ENCODE assay signal across 19 cellular contexts in the genomic region with DNA sequence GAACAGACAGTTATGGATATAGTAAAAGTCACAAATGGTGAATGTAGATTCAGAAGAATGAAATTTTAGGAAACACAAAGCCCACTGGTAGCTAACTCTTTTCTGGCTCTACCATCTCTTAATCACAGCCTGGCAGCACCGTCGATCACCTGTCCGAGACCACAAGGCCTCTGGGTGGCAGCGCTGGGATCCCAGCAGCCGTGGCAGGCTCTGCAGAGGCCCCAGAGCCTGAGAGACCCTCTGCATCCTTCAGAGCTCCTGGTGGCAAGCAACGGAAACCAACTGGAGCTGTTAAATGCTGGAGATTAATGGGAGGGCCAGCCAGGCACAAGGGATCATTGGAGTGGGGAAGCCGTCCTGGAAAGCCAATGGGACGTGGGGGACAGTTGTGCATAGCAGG. TPM values are rescaled to one million over a fixed set of nuclear protein-coding genes. Genes with fewer than 3 reads are reported as not detected.
DNase-seq lines count a peak whose midpoint lies in the region; ATAC-seq, FAIRE-seq and TF ChIP-seq lines count a peak whose summit lies in the region.
"Had no signal": no experiment of that assay in that cellular context is flagged by ENCODE, and none has a peak within 500 bp of the region (broad histone marks: within the 10 kb centered on the region; RNA-seq: fewer than 3 reads in every experiment).

No MANE protein-coding gene starts in this region.

- no peak overlapping the region for H3K9ac ChIP-seq in Loucy (ENCODE audit: low read depth, low read length, poor library complexity, severe bottlenecking)
- H3K9ac ChIP-seq in GM12878 (ENCODE audit: control insufficient read depth, insufficient read depth, low read length), result no peak overlapping the region
- H3K9ac ChIP-seq in neural progenitor cell, result no peak overlapping the region

- BruUV-seq in GM12878 (replicated peaks; lab: Mats Ljungman, UMichigan), result no TSS peak

- intact Hi-C loops in activated naive CD4-positive, alpha-beta T cell treated with anti-CD3 and anti-CD28 coated beads for 36 hours (cut with micrococcal nuclease), result loop anchor here (10.0 kb wide), 2 partner anchors 724 to 954 kb away; a partner anchor contains a TSS
- intact Hi-C loops in GM12878 (cut with micrococcal nuclease; ENCODE audit: unreplicated experiment), result no loop called here

- no peaks in the 10 kb centered on the region for H4K20me1 ChIP-seq in Loucy (ENCODE audit: insufficient read depth, low read length, poor library complexity, severe bottlenecking)
- H4K20me1 ChIP-seq in GM12878 (ENCODE audit: control insufficient read depth, insufficient read depth), result no peaks in the 10 kb centered on the region
- H4K20me1 ChIP-seq in neural progenitor cell (ENCODE audit: low read depth), result no peaks in the 10 kb centered on the region

- H3K4me2 ChIP-seq in Loucy (ENCODE audit: low read depth, low read length, poor library complexity, severe bottlenecking) (no peak overlapping the region), GM12878 (ENCODE audit: control insufficient read depth, insufficient read depth) (no peak overlapping the region), neural progenitor cell (no peak overlapping the region)

- no peak overlapping the region for H3K4me3 Mint-ChIP-seq in activated naive CD4-positive, alpha-beta T cell treated with anti-CD3 and anti-CD28 coated beads for 36 hours
- H3K4me3 Mint-ChIP-seq in neural progenitor cell, result no peak overlapping the region

- peaks cover 3% of the 10 kb centered on the region for H3K9me3 Mint-ChIP-seq in activated naive CD4-positive, alpha-beta T cell treated with anti-CD3 and anti-CD28 coated beads for 36 hours
- H3K9me3 Mint-ChIP-seq in neural progenitor cell, result no peaks in the 10 kb centered on the region

- no peak overlapping the region for H3K27ac Mint-ChIP-seq in activated naive CD4-positive, alpha-beta T cell treated with anti-CD3 and anti-CD28 coated beads for 36 hours
- H3K27ac Mint-ChIP-seq in neural progenitor cell, result no peak overlapping the region

- TF ChIP-seq POLR2A in GM12878 (IDR thresholded peaks at IDR 0.05; ENCODE audit: low read depth, low read length), result no peak

- TF ChIP-seq EP300 in GM12878 (IDR thresholded peaks at IDR 0.05; ENCODE audit: borderline replicate concordance in 1 of 2, control insufficient read depth in 1 of 2, low read depth in 2 of 2, low read length in 2 of 2), result no peak

- in situ Hi-C loops in GM12878 (cut with MboI), result no loop called here

- H3K79me2 ChIP-seq in Loucy (ENCODE audit: insufficient read depth, low read length) (no peaks in the 10 kb centered on the region), GM12878 (ENCODE audit: control insufficient read depth, insufficient read depth, low read length) (no peaks in the 10 kb centered on the region), neural progenitor cell (ENCODE audit: low read depth) (no peaks in the 10 kb centered on the region)

- no peaks in the 10 kb centered on the region for H3K9me2 ChIP-seq in Loucy (replicated peaks; ENCODE audit: low read depth, low read length)

- H3K27me3 Mint-ChIP-seq in activated naive CD4-positive, alpha-beta T cell treated with anti-CD3 and anti-CD28 coated beads for 36 hours (ENCODE audit: low read depth), result no peaks in the 10 kb centered on the region
- peaks cover 3% of the 10 kb centered on the region for H3K27me3 Mint-ChIP-seq in neural progenitor cell (ENCODE audit: insufficient read depth, low read depth)

- no peak for FAIRE-seq in GM12878 (lab: Jason Lieb, UNC)
- FAIRE-seq: colon had no signal

- WGBS in GM12878 (ENCODE audit: insufficient coverage, insufficient replicate concordance, low lambda C conversion rate, missing lambda C conversion rate), result 26% methylated on average over 8 of the region's 8 CpGs

- SMC1A ChIA-PET in GM12878 (lab: Charles Lee; ENCODE audit: uncharacterized antibody, unreplicated experiment), result interaction anchor here (1.1 kb wide), 1 partner anchor 10 kb away, joined by 3 read pairs; no protein-coding TSS in a partner anchor

- ATAC-seq in GM12878, result 0 out of 3 replicates have a peak, but pooled peaks have one; percentile 31
- ATAC-seq: heart left ventricle, left lobe of liver, Right ventricle myocardium inferior had no signal

- no peaks in the 10 kb centered on the region for H3F3A ChIP-seq in Loucy (ENCODE audit: low read depth)
- H3F3A ChIP-seq in neural progenitor cell (ENCODE audit: low read depth), result no peaks in the 10 kb centered on the region

- POLR2A ChIA-PET in GM12878 (lab: Charles Lee), result interaction anchor here (1.3 kb wide), 1 partner anchor 10 kb away, joined by 4 read pairs; no protein-coding TSS in a partner anchor

- peak; percentile 69 for TF ChIP-seq CTCF in Loucy (conservative IDR thresholded peaks at IDR 0.05; ENCODE audit: low read length)
- no peak for TF ChIP-seq CTCF in GM12878 (IDR thresholded peaks at IDR 0.05 in 2 of 3, conservative IDR thresholded peaks at IDR 0.05 in 1 of 3; ENCODE audit: control insufficient read depth in 2 of 3, extremely low read depth in 1 of 3, insufficient read depth in 1 of 3, low read depth in 3 of 3, low read length in 3 of 3)
- TF ChIP-seq CTCF in neural progenitor cell (IDR thresholded peaks at IDR 0.05), result peak; percentile 31

- H3K36me3 Mint-ChIP-seq in activated naive CD4-positive, alpha-beta T cell treated with anti-CD3 and anti-CD28 coated beads for 36 hours (ENCODE audit: low read depth), result no peaks in the 10 kb centered on the region
- no peaks in the 10 kb centered on the region for H3K36me3 Mint-ChIP-seq in neural progenitor cell
- H3K36me3 Mint-ChIP-seq: naive B cell had no signal

- H3K9me3 ChIP-seq in Loucy (ENCODE audit: insufficient read depth, low read depth, low read length) (no peaks in the 10 kb centered on the region), GM12878 (replicated peaks; ENCODE audit: control insufficient read depth, insufficient read depth, low read length) (no peaks in the 10 kb centered on the region), neural progenitor cell (ENCODE audit: low read depth) (no peaks in the 10 kb centered on the region)
- H3K9me3 ChIP-seq: heart left ventricle, suprapubic skin had no signal

- H3K27me3 ChIP-seq in Loucy (ENCODE audit: insufficient read depth, low read length, poor library complexity, severe bottlenecking) (no peaks in the 10 kb centered on the region), GM12878 (replicated peaks in 1 of 2; ENCODE audit: control insufficient read depth in 2 of 2, insufficient read depth in 2 of 2, low read length in 1 of 2) (no peaks in the 10 kb centered on the region), neural progenitor cell (no peaks in the 10 kb centered on the region)
- H3K27me3 ChIP-seq: suprapubic skin had no signal

- CTCF ChIA-PET in activated naive CD4-positive, alpha-beta T cell treated with anti-CD3 and anti-CD28 coated beads for 36 hours (lab: Charles Lee), result interaction anchor here (0.6 to 2.6 kb wide), 3 partner anchors 9 to 28 kb away, joined by 3 to 14 read pairs (median 3); no protein-coding TSS in a partner anchor
- CTCF ChIA-PET in GM12878 (lab: Yijun Ruan, JAX), result interaction anchor here (1.3 kb wide), 1 partner anchor 37 kb away, joined by 5 read pairs; a partner anchor contains a TSS

- RAD21 ChIA-PET in GM12878 (lab: Charles Lee; ENCODE audit: unreplicated experiment), result no interaction called here

- no peak for TF ChIP-seq RAD21 in GM12878 (IDR thresholded peaks at IDR 0.05; ENCODE audit: insufficient read depth, low read depth, low read length)

- peak overlapping the region; percentile 41; the same call in 1 of the 2 replicates for H2AFZ ChIP-seq in Loucy (ENCODE audit: low read length)
- H2AFZ ChIP-seq in GM12878 (ENCODE audit: control insufficient read depth, low read depth, low read length), result no peak overlapping the region
- H2AFZ ChIP-seq in neural progenitor cell (replicated peaks), result peak overlapping the region; percentile 29

- peaks cover 23% of the 10 kb centered on the region for H3K4me1 ChIP-seq in Loucy (ENCODE audit: insufficient read depth, low read length, poor library complexity, severe bottlenecking)
- H3K4me1 ChIP-seq in GM12878 (ENCODE audit: control insufficient read depth, insufficient read depth, low read length), result no peaks in the 10 kb centered on the region
- H3K4me1 ChIP-seq in neural progenitor cell, result no peaks in the 10 kb centered on the region

- no peak overlapping the region for H3K27ac ChIP-seq in GM12878 (ENCODE audit: control insufficient read depth, insufficient read depth)
- H3K27ac ChIP-seq in neural progenitor cell, result no peak overlapping the region
- H3K27ac ChIP-seq: heart left ventricle, suprapubic skin had no signal

- DNase-seq in activated naive CD4-positive, alpha-beta T cell treated with anti-CD3 and anti-CD28 coated beads for 36 hours, result peak; percentile 44
- DNase-seq in activated naive CD4-positive, alpha-beta T cell treated with Interleukin-2 at 50 U/mL for 16 hours, result no peak
- no peak for DNase-seq in GM12878 (ENCODE audit: low read depth, low spot score)
- DNase-seq in neural progenitor cell (ENCODE audit: low spot score), result peak; percentile 48
- DNase-seq in NK-92 (lab: John Stamatoyannopoulos, UW; ENCODE audit: unreplicated experiment), result no peak
- DNase-seq in activated gamma-delta T cell treated with Interleukin-2 at 50 U/mL for 16 hours, result no peak
- no peak for DNase-seq in NCI-H345 treated with DMSO at 0.1 percent for 48 hours (lab: John Stamatoyannopoulos, UW; ENCODE audit: unreplicated experiment)
- DNase-seq: DMS53, heart left ventricle, KG1, naive B cell, NCI-H2029, NCI-H748 treated with DMSO at 0.1 percent for 48 hours, T1000 had no signal

- peaks cover 66% of the 10 kb centered on the region for H3K4me1 Mint-ChIP-seq in activated naive CD4-positive, alpha-beta T cell treated with anti-CD3 and anti-CD28 coated beads for 36 hours (ENCODE audit: low read depth)
- H3K4me1 Mint-ChIP-seq in neural progenitor cell, result no peaks in the 10 kb centered on the region

- H3K36me3 ChIP-seq in Loucy (ENCODE audit: insufficient read depth, low read length) (no peaks in the 10 kb centered on the region), GM12878 (ENCODE audit: control insufficient read depth in 2 of 2, insufficient read depth in 2 of 2, low read length in 1 of 2) (no peaks in the 10 kb centered on the region), neural progenitor cell (no peaks in the 10 kb centered on the region)
- H3K36me3 ChIP-seq: heart left ventricle, suprapubic skin had no signal

- H3K4me3 ChIP-seq in Loucy (ENCODE audit: low read length, poor library complexity, severe bottlenecking) (no peak overlapping the region), GM12878 (no peak overlapping the region), neural progenitor cell (no peak overlapping the region)
- H3K4me3 ChIP-seq: heart left ventricle, suprapubic skin had no signal

RNA-seq across cellular contexts. Expression of a gene that starts 26.3 kb away (rescaled TPM):
- total RNA-seq in activated naive CD4-positive, alpha-beta T cell treated with anti-CD3 and anti-CD28 coated beads for 36 hours, result 100 to 1,000 TPM; 122 to 128 TPM
- total RNA-seq in GM12878 (2013; cell fraction: nucleolus; rRNA removed), result 3.0 and 4.0 TPM in 2 replicates
- total RNA-seq in GM12878 (2014; rRNA removed), result 1.7 and 2.0 TPM in 2 replicates
- total RNA-seq in GM12878 (2014; rRNA removed; fragmentation: Illumina TruSeq; extraction: Trizol), result 2.0 and 2.2 TPM in 2 replicates
- 4.0 and 6.9 TPM in 2 replicates for total RNA-seq in GM12878 (2021)
- 0.64 TPM for polyA plus RNA-seq in GM12878 (2011; ENCODE audit: low read depth)
- 3.3 and 5.3 TPM in 2 replicates for polyA plus RNA-seq in GM12878 (2011; rRNA removed)
- polyA plus RNA-seq in GM12878 (2011; cell fraction: cytosol; rRNA removed), result 11.4 and 12.2 TPM in 2 replicates
- 51.2 and 52.4 TPM in 2 replicates for polyA plus RNA-seq in GM12878 (2011; cell fraction: nucleus; rRNA removed)
- 2.5 and 3.3 TPM in 2 replicates for polyA plus RNA-seq in GM12878 (2012)
- polyA plus RNA-seq in GM12878 (2014; fragmentation: Illumina TruSeq; extraction: Trizol), result 1.6 and 2.0 TPM in 2 replicates
- polyA plus RNA-seq in GM12878 (2014; fragmentation: Nextera tagmentation; extraction: Ambion mirVana), result 1 to 10 TPM in 1 of 2 experiments, under 1 TPM in 1; 0.39 to 1.2 TPM
- 4.5 and 8.0 TPM in 2 replicates for polyA plus RNA-seq in GM12878 (2014; rRNA removed)
- polyA plus RNA-seq in GM12878 (2016; fragmentation: Nextera tagmentation; extraction: Ambion mirVana), result 1 to 10 TPM; 1.7 to 4.0 TPM
- 8.0 and 8.8 TPM in 2 replicates for polyA minus RNA-seq in GM12878 (2011; rRNA and poly(A)+ RNA removed)
- 4.1 and 4.5 TPM in 2 replicates for polyA minus RNA-seq in GM12878 (2011; cell fraction: cytosol; rRNA and poly(A)+ RNA removed)
- 9.7 and 14.4 TPM in 2 replicates for polyA minus RNA-seq in GM12878 (2011; cell fraction: nucleus; rRNA and poly(A)+ RNA removed)
- total RNA-seq in neural progenitor cell (ENCODE audit: low replicate concordance), result 2.9 TPM in 1 of 2 replicates, not detected in the other

RNA-seq across cellular contexts. Expression of a gene that starts 36.5 kb away (rescaled TPM):
- total RNA-seq in activated naive CD4-positive, alpha-beta T cell treated with anti-CD3 and anti-CD28 coated beads for 36 hours, result 10 to 100 TPM; 10.3 to 10.5 TPM
- total RNA-seq in GM12878 (2013; cell fraction: nucleolus; rRNA removed), result 14.1 and 15.0 TPM in 2 replicates
- total RNA-seq in GM12878 (2014; rRNA removed) (13.2 and 16.7 TPM in 2 replicates), GM12878 (2014; rRNA removed; fragmentation: Illumina TruSeq; extraction: Trizol) (3.7 and 4.1 TPM in 2 replicates), GM12878 (2021) (26.5 and 27.8 TPM in 2 replicates), neural progenitor cell (ENCODE audit: low replicate concordance) (11.6 and 31.8 TPM in 2 replicates)
- 4.4 TPM for polyA plus RNA-seq in GM12878 (2011; ENCODE audit: low read depth)
- polyA plus RNA-seq in GM12878 (2011; rRNA removed) (2.7 and 4.8 TPM in 2 replicates), GM12878 (2014; fragmentation: Illumina TruSeq; extraction: Trizol) (2.5 and 7.2 TPM in 2 replicates), GM12878 (2014; fragmentation: Nextera tagmentation; extraction: Ambion mirVana) (1 to 10 TPM in 1 of 2 experiments, under 1 TPM in 1; 0.16 to 2.3 TPM), GM12878 (2014; rRNA removed) (21.4 and 22.5 TPM in 2 replicates), GM12878 (2016; fragmentation: Nextera tagmentation; extraction: Ambion mirVana) (10 to 100 TPM; 27.4 to 37.6 TPM)
- polyA plus RNA-seq in GM12878 (2011; cell fraction: cytosol; rRNA removed), result 9.2 and 13.6 TPM in 2 replicates
- polyA plus RNA-seq in GM12878 (2011; cell fraction: nucleus; rRNA removed), result 38.6 and 55.4 TPM in 2 replicates
- 13.4 and 14.3 TPM in 2 replicates for polyA plus RNA-seq in GM12878 (2012)
- polyA minus RNA-seq in GM12878 (2011; rRNA and poly(A)+ RNA removed), result 4.4 and 7.5 TPM in 2 replicates
- polyA minus RNA-seq in GM12878 (2011; cell fraction: cytosol; rRNA and poly(A)+ RNA removed), result 4.8 and 5.6 TPM in 2 replicates
- 4.0 and 8.2 TPM in 2 replicates for polyA minus RNA-seq in GM12878 (2011; cell fraction: nucleus; rRNA and poly(A)+ RNA removed)

Comparison
In these comparisons a context has a peak if more than half of its experiments do, and no peak if none do; other contexts are left out.
1. DNase-seq: peak in activated naive CD4-positive, alpha-beta T cell treated with anti-CD3 and anti-CD28 coated beads for 36 hours (single experiment) and neural progenitor cell (single experiment); none in activated naive CD4-positive, alpha-beta T cell treated with Interleukin-2 at 50 U/mL for 16 hours (single experiment), GM12878 (single experiment), NK-92 (single experiment), activated gamma-delta T cell treated with Interleukin-2 at 50 U/mL for 16 hours (single experiment) and NCI-H345 treated with DMSO at 0.1 percent for 48 hours (single experiment).
2. CTCF ChIP-seq: peak in Loucy (single experiment) and neural progenitor cell (single experiment); none in GM12878 (0 of 3).
3. RNA of a gene that starts 26.3 kb away (total RNA-seq): 122 to 128 TPM in activated naive CD4-positive, alpha-beta T cell treated with anti-CD3 and anti-CD28 coated beads for 36 hours; 1.7 to 6.9 TPM in GM12878 and 2.9 TPM in neural progenitor cell; every median in the first group is over 10 times any median in the second.